Comparison of ENCODE assay signal across 8 cellular contexts in genomic region chr10:92839191-92840085, GRCh38. TPM values are rescaled to one million over a fixed set of nuclear protein-coding genes. Genes with fewer than 3 reads are reported as not detected.
A peak's percentile ranks its signal among the peaks of the same experiment; 100 is the strongest.
DNase-seq lines count a peak whose midpoint lies in the region; ATAC-seq, FAIRE-seq and TF ChIP-seq lines count a peak whose summit lies in the region.

No MANE protein-coding gene starts in this region.

- H3K4me3 ChIP-seq in A673 (ENCODE audit: low read depth, low read length, poor library complexity, severe bottlenecking) (no peak overlapping the region), astrocyte of the cerebellum (ENCODE audit: low read depth, low read length) (no peak overlapping the region), testis (no peak overlapping the region)

- ATAC-seq in left lobe of liver (peak; percentile 33), GM18873 (IDR thresholded peaks at IDR 0.05; ENCODE audit: low FRiP score, unreplicated experiment) (no peak)

- in situ Hi-C loops in astrocyte of the cerebellum (cut with HindIII; ENCODE audit: low sequenced_read_pairs): no loop called here

- H3K27ac ChIP-seq in A673 (ENCODE audit: low read depth, low read length, poor library complexity, severe bottlenecking) (no peak overlapping the region), testis (peak overlapping the region; percentile 61 to 67)

- DNase-seq in A673 (ENCODE audit: low spot score) (peak; percentile 86), GM19239 (ENCODE audit: insufficient read length, low spot score) (no peak), SK-N-DZ (ENCODE audit: low spot score) (peak; percentile 43), astrocyte of the cerebellum (ENCODE audit: low read depth) (peak; percentile 27), left lobe of liver (ENCODE audit: low spot score) (peak; percentile 66), testis (peak; percentile 73), GM03348 (ENCODE audit: low spot score) (no peak)

- H3K36me3 ChIP-seq in A673 (ENCODE audit: insufficient read depth, low read length, poor library complexity, severe bottlenecking) (no peaks in the 10 kb centered on the region), testis (ENCODE audit: low read depth, missing control alignments) (no peaks in the 10 kb centered on the region)

- no peaks in the 10 kb centered on the region for H3K9me3 ChIP-seq in A673 (ENCODE audit: low read depth, low read length, poor library complexity, severe bottlenecking)
- H3K9me3 ChIP-seq in testis: no peaks in the 10 kb centered on the region

- FAIRE-seq in GM19239 (lab: Jason Lieb, UNC): peak; percentile 73

- POLR2A ChIA-PET in A673 (lab: Charles Lee; ENCODE audit: low non-redundant PET): no interaction called here

- 32 to 46% methylated on average over 10 of the region's 10 CpGs for WGBS in testis, 2 donors

- no peaks in the 10 kb centered on the region for H3K27me3 ChIP-seq in A673 (replicated peaks; ENCODE audit: insufficient read depth, low read depth, low read length, poor library complexity)
- no peaks in the 10 kb centered on the region for H3K27me3 ChIP-seq in testis

- TF ChIP-seq POLR2A in testis (IDR thresholded peaks at IDR 0.05): no peak

- CTCF ChIA-PET in A673 (lab: Charles Lee): interaction anchor here (0.5 to 1.2 kb wide), 4 partner anchors 8 to 565 kb away, joined by 3 to 4 read pairs (median 3); partner anchors contain the start of gene EXOC6

- BruUV-seq in A673 (replicated peaks; lab: Mats Ljungman, UMichigan): no TSS peak

- intact Hi-C loops in A673 (cut with micrococcal nuclease; ENCODE audit: unreplicated experiment): loop anchor here (10.0 kb wide), 1 partner anchor 245 kb away; the partner anchor contains the start of gene KIF11
- intact Hi-C loops in testis (cut with DNase I; ENCODE audit: low total_unique reads): no loop called here

- TF ChIP-seq CTCF in A673 (conservative IDR thresholded peaks at IDR 0.05; ENCODE audit: low read depth, low read length): peak; percentile 70
- peak; percentile 21 for TF ChIP-seq CTCF in astrocyte of the cerebellum (IDR thresholded peaks at IDR 0.05; ENCODE audit: low read depth, low read length, missing control alignments)
- peak in 2 of 3 experiments; percentile 7 to 36 for TF ChIP-seq CTCF in testis (IDR thresholded peaks at IDR 0.05)

- peaks cover 8% of the 10 kb centered on the region for H3K4me1 ChIP-seq in A673 (ENCODE audit: insufficient read depth, low read length, poor library complexity, severe bottlenecking)
- H3K4me1 ChIP-seq in testis: peaks cover 17% of the 10 kb centered on the region

RNA-seq across cellular contexts. Expression of gene EXOC6, which starts 8.9 kb away (rescaled TPM):
- 32.6 and 35.0 TPM in 2 replicates for total RNA-seq in A673 (2021)
- 13.9 and 17.8 TPM in 2 replicates for polyA plus RNA-seq in SK-N-DZ (2014; cell fraction: cytosol; rRNA removed)
- polyA plus RNA-seq in SK-N-DZ (2014; cell fraction: nucleus; rRNA removed): 9.9 and 11.1 TPM in 2 replicates
- total RNA-seq in left lobe of liver: 4.9 TPM
- 10 to 100 TPM; 28.0 to 38.5 TPM for total RNA-seq in testis
- polyA plus RNA-seq in testis (ENCODE audit: insufficient read depth, low read depth, low replicate concordance): 13.3 TPM

Comparison
In these comparisons a context has a peak if more than half of its experiments do, and no peak if none do; other contexts are left out.
1. DNase-seq: peak in A673 (single experiment), SK-N-DZ (single experiment), astrocyte of the cerebellum (single experiment), left lobe of liver (single experiment) and testis (single experiment); none in GM19239 (single experiment) and GM03348 (single experiment).
2. Peak in every context shown above with its lines, with median percentiles within 50 percentile points of each other: CTCF ChIP-seq.